ENCODE assay signal across 1 cellular context in the genomic region with DNA sequence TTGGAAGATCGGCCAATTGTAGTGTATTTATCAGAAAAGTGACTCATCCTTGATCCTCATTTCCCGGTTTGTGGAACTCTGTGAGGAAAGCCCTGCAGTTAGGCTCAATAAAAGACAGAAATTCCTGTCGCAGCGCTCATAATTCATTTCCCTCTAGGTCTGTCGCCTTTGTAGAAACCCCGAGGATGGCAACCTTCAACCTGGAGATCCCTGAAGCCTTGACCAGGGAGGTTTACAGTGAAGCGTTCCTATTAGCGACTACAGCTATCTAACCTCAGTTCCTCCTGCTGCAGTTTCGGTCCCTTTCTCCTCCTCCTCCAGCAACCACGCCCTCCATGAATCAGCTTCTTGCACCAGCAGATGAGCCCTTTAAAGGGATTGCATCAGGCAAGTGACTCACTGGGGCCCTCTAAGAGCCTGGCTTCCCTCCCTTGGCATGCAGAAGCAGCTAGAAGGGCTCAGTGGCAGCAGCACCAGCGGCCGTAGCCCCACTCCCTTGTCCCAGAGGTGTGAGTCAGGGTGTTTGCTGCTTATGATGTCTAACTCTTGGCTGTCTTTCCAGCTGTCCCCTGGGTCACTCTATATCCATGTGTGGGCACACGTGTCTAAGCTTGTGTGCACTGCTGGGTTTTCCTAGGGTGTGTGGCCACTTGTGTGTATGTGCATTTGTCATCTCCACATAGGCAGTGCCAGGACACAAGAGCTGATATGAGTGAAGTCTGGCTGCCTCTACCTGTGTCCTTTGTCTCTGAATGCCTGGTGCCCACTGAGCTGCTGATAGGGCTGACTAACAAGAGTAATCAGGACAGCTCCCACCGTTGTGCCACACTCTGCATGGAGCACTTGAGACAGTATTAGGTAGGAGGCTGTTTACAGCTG.
TF ChIP-seq lines count a peak whose summit lies in the region.

No MANE protein-coding gene starts in this region.

TF ChIP-seq in H1, 55 proteins besides CTCF, POLR2A, EP300 and RAD21:
- TF ChIP-seq TBP (IDR thresholded peaks at IDR 0.05; ENCODE audit: low read depth, low read length) (peak; percentile 95), SAP30 (IDR thresholded peaks at IDR 0.05; ENCODE audit: insufficient read depth, insufficient replicate concordance, low read length) (peak; percentile 48), CHD1 (IDR thresholded peaks at IDR 0.05; ENCODE audit: low read depth, low read length) (peak; percentile 54; the same call in 1 of the 2 replicates), KDM1A (IDR thresholded peaks at IDR 0.05; ENCODE audit: borderline replicate concordance, low read length) (peak; percentile 55; the same call in 1 of the 2 replicates), NRF1 (IDR thresholded peaks at IDR 0.05; ENCODE audit: low read depth, low read length) (no peak), POLR2AphosphoS5 (IDR thresholded peaks at IDR 0.05; ENCODE audit: low read depth, low read length) (peak; percentile 98), CBX8 (IDR thresholded peaks at IDR 0.05; ENCODE audit: borderline replicate concordance, low read depth, low read length) (no peak), PHF8 (conservative IDR thresholded peaks at IDR 0.05; ENCODE audit: low read depth, low read length) (peak; percentile 62), SP4 (IDR thresholded peaks at IDR 0.05; ENCODE audit: low read length) (0 out of 2 replicates have a peak, but pooled peaks have one; percentile 71), TAF1 (IDR thresholded peaks at IDR 0.05; ENCODE audit: low read depth, low read length) (peak; percentile 98), SP1 (IDR thresholded peaks at IDR 0.05; ENCODE audit: low read depth, low read length) (peak; percentile 54), MAX (IDR thresholded peaks at IDR 0.05) (peak; percentile 49), BCL11A (IDR thresholded peaks at IDR 0.05; ENCODE audit: low read depth in 2 of 2, low read length in 2 of 2) (no peak), JUN (IDR thresholded peaks at IDR 0.05; ENCODE audit: low read depth, low read length) (peak; percentile 81; the same call in 1 of the 2 replicates), TCF12 (IDR thresholded peaks at IDR 0.05; ENCODE audit: low read depth, low read length) (no peak), MAFK (IDR thresholded peaks at IDR 0.05; ENCODE audit: low read depth, low read length) (peak; percentile 77; the same call in 1 of the 2 replicates), GTF2F1 (IDR thresholded peaks at IDR 0.05; ENCODE audit: borderline replicate concordance, low read depth, low read length) (peak; percentile 71), HDAC2 (IDR thresholded peaks at IDR 0.05; ENCODE audit: borderline replicate concordance in 1 of 2, low read depth in 2 of 2, low read length in 2 of 2) (no peak; a peak in 1 of 4 replicates), JUND (IDR thresholded peaks at IDR 0.05; ENCODE audit: low read length) (peak; percentile 95), ATF2 (IDR thresholded peaks at IDR 0.05; ENCODE audit: low read length) (peak; percentile 80), SIN3A (conservative IDR thresholded peaks at IDR 0.05 in 1 of 2, IDR thresholded peaks at IDR 0.05 in 1 of 2; ENCODE audit: low read depth in 1 of 2, low read length in 2 of 2) (peak; percentile 5 to 80; a peak in 2 of 4 replicates), CEBPB (IDR thresholded peaks at IDR 0.05; ENCODE audit: low read depth, low read length) (peak; percentile 97), CHD2 (IDR thresholded peaks at IDR 0.05; ENCODE audit: low read length) (0 out of 2 replicates have a peak, but pooled peaks have one; percentile 13), BACH1 (IDR thresholded peaks at IDR 0.05; ENCODE audit: low read length) (0 out of 2 replicates have a peak, but pooled peaks have one; percentile 46), YY1 (IDR thresholded peaks at IDR 0.05; ENCODE audit: low read depth, low read length) (peak; percentile 59; the same call in 1 of the 2 replicates), TAF7 (optimal IDR thresholded peaks at IDR 0.05; ENCODE audit: borderline replicate concordance, low read depth, low read length) (peak; percentile 83), HDAC6 (IDR thresholded peaks at IDR 0.05; ENCODE audit: low read depth, low read length) (no peak), RFX5 (IDR thresholded peaks at IDR 0.05; ENCODE audit: borderline replicate concordance, low read depth, low read length) (0 out of 2 replicates have a peak, but pooled peaks have one; percentile 25), CREB1 (IDR thresholded peaks at IDR 0.05) (0 out of 2 replicates have a peak, but pooled peaks have one; percentile 41), SIX5 (IDR thresholded peaks at IDR 0.05; ENCODE audit: low read depth, low read length) (no peak)
- TF ChIP-seq, protein P1, sequence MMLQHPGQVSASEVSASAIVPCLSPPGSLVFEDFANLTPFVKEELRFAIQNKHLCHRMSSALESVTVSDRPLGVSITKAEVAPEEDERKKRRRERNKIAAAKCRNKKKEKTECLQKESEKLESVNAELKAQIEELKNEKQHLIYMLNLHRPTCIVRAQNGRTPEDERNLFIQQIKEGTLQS (IDR thresholded peaks at IDR 0.05; ENCODE audit: insufficient read depth, low read depth, low read length), result peak; percentile 89
